ENCODE assay signal across 1 cellular context in genomic region chr1:31318146-31318545, GRCh38.
TF ChIP-seq lines count a peak whose summit lies in the region.

No MANE protein-coding gene starts in this region.

TF ChIP-seq in HepG2, 621 proteins besides CTCF, POLR2A, EP300 and RAD21:
- TF ChIP-seq ZFX (CRISPR knock-in tag; IDR thresholded peaks at IDR 0.05; ENCODE audit: low read depth) (no peak), CERS6 (CRISPR knock-in tag; IDR thresholded peaks at IDR 0.05) (no peak), SP4 (CRISPR knock-in tag; IDR thresholded peaks at IDR 0.05) (no peak), SIN3B (IDR thresholded peaks at IDR 0.05; ENCODE audit: low read length) (no peak), THRA (CRISPR knock-in tag; IDR thresholded peaks at IDR 0.05; ENCODE audit: borderline replicate concordance) (no peak), ZIK1 (CRISPR knock-in tag; IDR thresholded peaks at IDR 0.05; ENCODE audit: borderline replicate concordance, low read depth) (no peak), HNF1A (IDR thresholded peaks at IDR 0.05; ENCODE audit: low read depth) (peak; percentile 67), HNF1A (CRISPR knock-in tag; IDR thresholded peaks at IDR 0.05; ENCODE audit: borderline replicate concordance) (no peak)
TF ChIP-seq in HepG2: peak in this region for 1.
